11 cellular contexts compared by ENCODE assay signal in the genomic region with DNA sequence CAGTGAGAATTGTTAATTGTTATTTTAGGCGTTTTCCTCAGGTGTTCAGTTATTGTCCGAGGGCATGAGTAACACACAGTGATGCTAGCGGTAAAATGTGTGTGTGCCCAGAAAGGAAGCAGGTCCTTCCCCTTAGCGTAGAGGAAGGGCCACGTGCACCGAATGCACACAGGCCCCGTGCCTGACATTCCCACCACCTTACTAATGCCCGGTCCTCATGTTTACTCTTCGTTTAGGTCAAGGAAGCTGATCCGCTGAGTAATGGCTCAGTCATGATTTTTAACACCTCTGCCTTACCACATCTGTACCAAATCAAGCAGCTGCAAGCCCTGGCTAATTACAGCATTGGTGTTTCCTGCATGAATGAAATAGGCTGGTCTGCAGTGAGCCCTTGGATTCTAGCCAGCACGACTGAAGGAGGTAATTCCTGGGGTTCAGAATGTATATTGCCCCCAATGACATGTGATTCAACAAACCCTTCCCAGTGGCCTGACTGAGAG.
DNase-seq lines count a peak whose midpoint lies in the region; ATAC-seq and TF ChIP-seq lines count a peak whose summit lies in the region.
"Had no signal": no experiment of that assay in that cellular context is flagged by ENCODE, and none has a peak within 500 bp of the region (broad histone marks: within the 10 kb centered on the region; RNA-seq: fewer than 3 reads in every experiment).

No MANE protein-coding gene starts in this region.

- no peak overlapping the region for H3K9ac ChIP-seq in colonic mucosa (ENCODE audit: low read depth in 2 of 2, low read length in 2 of 2)

- no peaks in the 10 kb centered on the region for H3K36me3 ChIP-seq in colonic mucosa

- intact Hi-C loops in colonic mucosa (cut with DNase I): no loop called here

- H3K4me3 ChIP-seq in colonic mucosa: no peak overlapping the region
- H3K4me3 ChIP-seq: right lobe of liver had no signal

- H3K27me3 ChIP-seq in colonic mucosa: no peaks in the 10 kb centered on the region
- H3K27me3 ChIP-seq: right lobe of liver had no signal

- H3K4me1 ChIP-seq in colonic mucosa: no peaks in the 10 kb centered on the region

- no peaks in the 10 kb centered on the region for H3K9me3 ChIP-seq in colonic mucosa
- H3K9me3 ChIP-seq: right lobe of liver had no signal

- no peak for ATAC-seq in GM18519 (IDR thresholded peaks at IDR 0.05; ENCODE audit: low FRiP score, unreplicated experiment)

- H3K27ac ChIP-seq in colonic mucosa: no peak overlapping the region
- H3K27ac ChIP-seq: right lobe of liver had no signal

- peak; percentile 24 for DNase-seq in AG08395 (ENCODE audit: low spot score)
- DNase-seq in HT-29 (ENCODE audit: low spot score): peak; percentile 86
- peak; percentile 80 for DNase-seq in astrocyte of the hippocampus (ENCODE audit: low read depth, low spot score)
- DNase-seq in kidney glomerular epithelial cell (lab: John Stamatoyannopoulos, UW): peak; percentile 87
- DNase-seq in GM10266 (ENCODE audit: extremely low spot score): no peak
- no peak for DNase-seq in NAMALWA (ENCODE audit: low spot score)
- DNase-seq in colonic mucosa: no peak
- DNase-seq: CD4-positive, alpha-beta memory T cell; NCI-H1436; right lobe of liver had no signal

- no peak for TF ChIP-seq CTCF in GM10266 (IDR thresholded peaks at IDR 0.05; ENCODE audit: control insufficient read depth, insufficient read depth, low read depth, missing control alignments)
- no peak for TF ChIP-seq CTCF in colonic mucosa (IDR thresholded peaks at IDR 0.05)

Comparison
In these comparisons a context has a peak if more than half of its experiments do, and no peak if none do; other contexts are left out.
1. DNase-seq: peak in AG08395 (single experiment), HT-29 (single experiment), astrocyte of the hippocampus (single experiment) and kidney glomerular epithelial cell (single experiment); none in GM10266 (single experiment), NAMALWA (single experiment) and colonic mucosa (single experiment).